13 cellular contexts compared by ENCODE assay signal in the genomic region with DNA sequence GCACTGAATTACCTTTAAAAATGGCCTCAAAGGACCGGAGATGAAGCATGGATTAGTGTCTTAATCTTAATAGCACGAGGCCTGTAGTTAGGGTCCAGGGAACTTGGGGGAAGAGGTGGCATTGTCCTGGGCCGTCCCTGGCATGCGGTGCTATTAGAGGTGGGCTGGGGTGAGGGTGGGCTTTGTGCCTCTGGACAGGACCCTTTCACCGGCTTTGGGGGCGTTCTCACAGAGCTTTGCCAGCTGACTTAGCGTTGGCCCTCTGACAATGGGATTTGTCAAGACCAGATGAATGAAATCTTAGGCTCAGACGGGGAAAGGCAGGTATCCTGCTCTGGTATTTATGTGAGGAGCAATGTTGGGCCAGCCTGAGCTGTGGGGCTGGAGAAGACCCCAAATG. TPM values are rescaled to one million over a fixed set of nuclear protein-coding genes. Genes with fewer than 3 reads are reported as not detected.
DNase-seq lines count a peak whose midpoint lies in the region; ATAC-seq and TF ChIP-seq lines count a peak whose summit lies in the region.
"Had no signal": no experiment of that assay in that cellular context is flagged by ENCODE, and none has a peak within 500 bp of the region (broad histone marks: within the 10 kb centered on the region; RNA-seq: fewer than 3 reads in every experiment).

No MANE protein-coding gene starts in this region.

- H3K79me2 ChIP-seq in GM23338 (replicated peaks; ENCODE audit: insufficient read depth) (no peaks in the 10 kb centered on the region), osteoblast (ENCODE audit: insufficient read depth, low read length) (no peaks in the 10 kb centered on the region), Karpas-422 (ENCODE audit: low read length) (no peaks in the 10 kb centered on the region)

- DNase-seq in GM23338 (ENCODE audit: low spot score) = no peak
- peak in 2 of 3 donors; percentile 37 to 38 for DNase-seq in Peyer's patch
- peak; percentile 15 for DNase-seq in left lobe of liver (ENCODE audit: low spot score)
- DNase-seq in osteoblast (ENCODE audit: insufficient read length, low spot score, missing footprints) = peak; percentile 52
- no peak for DNase-seq in Karpas-422
- DNase-seq: KBM-7, NCI-H1417 treated with DMSO at 0.1 percent for 48 hours, NCI-H1930 had no signal

- peaks cover 13% of the 10 kb centered on the region for H3K27me3 Mint-ChIP-seq in GM23338 (ENCODE audit: insufficient read depth, low read depth, poor library complexity)

- peaks cover 8% of the 10 kb centered on the region; the same call in 2 of the 3 replicates for H3K36me3 Mint-ChIP-seq in GM23338 (ENCODE audit: low read depth)
- H3K36me3 Mint-ChIP-seq: CD14-positive monocyte had no signal

- H3K4me2 ChIP-seq in GM23338 = no peak overlapping the region
- H3K4me2 ChIP-seq in osteoblast (ENCODE audit: insufficient read depth, low read length) = no peak overlapping the region
- no peak overlapping the region for H3K4me2 ChIP-seq in Karpas-422 (ENCODE audit: low read depth, low read length, poor library complexity, severe bottlenecking)

- H3K27me3 ChIP-seq in GM23338 (ENCODE audit: insufficient read depth) = no peaks in the 10 kb centered on the region
- no peaks in the 10 kb centered on the region for H3K27me3 ChIP-seq in Peyer's patch
- no peaks in the 10 kb centered on the region for H3K27me3 ChIP-seq in osteoblast (ENCODE audit: insufficient read depth, low read length)
- H3K27me3 ChIP-seq in Karpas-422 (ENCODE audit: low read length) = no peaks in the 10 kb centered on the region

- no peak for ATAC-seq in GM23338
- no peak for ATAC-seq in left lobe of liver
- no peak for ATAC-seq in GM21367 (IDR thresholded peaks at IDR 0.05; ENCODE audit: unreplicated experiment)
- ATAC-seq in GM19351 (IDR thresholded peaks at IDR 0.05; ENCODE audit: unreplicated experiment) = no peak

- no peak for TF ChIP-seq POLR2A in Peyer's patch (IDR thresholded peaks at IDR 0.05)

- H3K9ac ChIP-seq in Karpas-422 (ENCODE audit: low read length) = no peak overlapping the region

- H3K9me3 ChIP-seq in Peyer's patch (peaks cover 0 to 1% (median 0%) of the 10 kb centered on the region in 4 donors), osteoblast (ENCODE audit: low read depth, low read length) (no peaks in the 10 kb centered on the region), Karpas-422 (ENCODE audit: low read length) (no peaks in the 10 kb centered on the region)
- H3K9me3 ChIP-seq: HAP-1 had no signal

- H2AFZ ChIP-seq in GM23338 = 0 out of 2 replicates have a peak overlapping the region, but pooled peaks have one; percentile 87
- H2AFZ ChIP-seq in osteoblast (ENCODE audit: low read length) = no peak overlapping the region
- no peak overlapping the region for H2AFZ ChIP-seq in Karpas-422 (ENCODE audit: low read length)

- H3K27ac ChIP-seq in GM23338 (ENCODE audit: low read depth) (no peak overlapping the region), Peyer's patch (no peak overlapping the region), osteoblast (ENCODE audit: low read depth, low read length) (no peak overlapping the region), Karpas-422 (ENCODE audit: low read length) (no peak overlapping the region)
- H3K27ac ChIP-seq: RWPE1 had no signal

- H3K9me2 ChIP-seq in GM23338 (ENCODE audit: insufficient read depth) = no peaks in the 10 kb centered on the region
- H3K9me2 ChIP-seq in Karpas-422 (replicated peaks; ENCODE audit: insufficient read depth, low read length) = no peaks in the 10 kb centered on the region

- no peak overlapping the region for H3K4me3 Mint-ChIP-seq in GM23338
- H3K4me3 Mint-ChIP-seq: CD14-positive monocyte had no signal

- H3K4me1 ChIP-seq in GM23338 (ENCODE audit: insufficient read depth) (peaks cover 7% of the 10 kb centered on the region; the same call in 1 of the 2 replicates), Peyer's patch (no peaks in the 10 kb centered on the region), osteoblast (ENCODE audit: insufficient read depth, low read length) (no peaks in the 10 kb centered on the region), Karpas-422 (ENCODE audit: low read length) (peaks cover 9% of the 10 kb centered on the region)
- H3K4me1 ChIP-seq: HAP-1 had no signal

- no peak for TF ChIP-seq CTCF in GM23338 (conservative IDR thresholded peaks at IDR 0.05; ENCODE audit: low read depth in 2 of 2)
- no peak for TF ChIP-seq CTCF in Peyer's patch (IDR thresholded peaks at IDR 0.05)
- TF ChIP-seq CTCF in osteoblast (IDR thresholded peaks at IDR 0.05; ENCODE audit: extremely low read depth, low read depth, low read length) = no peak

- H3K4me3 ChIP-seq in GM23338 (no peak overlapping the region), Peyer's patch (no peak overlapping the region), osteoblast (ENCODE audit: insufficient read depth, low read length) (no peak overlapping the region), Karpas-422 (ENCODE audit: low read length) (no peak overlapping the region)
- H3K4me3 ChIP-seq: HAP-1 had no signal

- no peak overlapping the region for H3K27ac Mint-ChIP-seq in GM23338

- H3K9me3 Mint-ChIP-seq in GM23338 = peaks cover 12% of the 10 kb centered on the region

- H3K4me1 Mint-ChIP-seq in GM23338 = peaks cover 9% of the 10 kb centered on the region
- H3K4me1 Mint-ChIP-seq: CD14-positive monocyte had no signal

- H3K36me3 ChIP-seq in GM23338 (ENCODE audit: insufficient read depth) (no peaks in the 10 kb centered on the region), Peyer's patch (no peaks in the 10 kb centered on the region), osteoblast (ENCODE audit: insufficient read depth, low read length) (no peaks in the 10 kb centered on the region), Karpas-422 (ENCODE audit: insufficient read depth, low read length) (no peaks in the 10 kb centered on the region)
- H3K36me3 ChIP-seq: HAP-1 had no signal

- H4K20me1 ChIP-seq in GM23338 (replicated peaks; ENCODE audit: insufficient read depth) (no peaks in the 10 kb centered on the region), osteoblast (ENCODE audit: insufficient read depth, low read length) (no peaks in the 10 kb centered on the region), Karpas-422 (ENCODE audit: insufficient read depth, low read depth, low read length) (no peaks in the 10 kb centered on the region)

- no peaks in the 10 kb centered on the region for H3F3A ChIP-seq in GM23338 (replicated peaks; ENCODE audit: low read depth)

TF ChIP-seq in GM23338, 12 proteins besides CTCF, POLR2A, EP300 and RAD21 (continues in another document):
- no peak for TF ChIP-seq ZNF114 (CRISPR knock-in tag; IDR thresholded peaks at IDR 0.05)
- TF ChIP-seq ETS1 (IDR thresholded peaks at IDR 0.05) = no peak
- TF ChIP-seq POLR2AphosphoS5 (IDR thresholded peaks at IDR 0.05; ENCODE audit: low read depth) = no peak
- TF ChIP-seq NANOG (IDR thresholded peaks at IDR 0.05; ENCODE audit: borderline replicate concordance) = no peak
- no peak for TF ChIP-seq EZH2 (IDR thresholded peaks at IDR 0.05; ENCODE audit: low read depth, unreplicated experiment)
- TF ChIP-seq JUNB (IDR thresholded peaks at IDR 0.05; ENCODE audit: unreplicated experiment) = no peak
- TF ChIP-seq CREB1 (CRISPR knock-in tag; IDR thresholded peaks at IDR 0.05; ENCODE audit: low read depth) = no peak
- no peak for TF ChIP-seq ZNF331 (CRISPR knock-in tag; IDR thresholded peaks at IDR 0.05; ENCODE audit: low read depth)

RNA-seq across cellular contexts. Expression of gene ERMARD, which starts 59.6 kb away (rescaled TPM):
- 7.6 and 11.7 TPM in 2 replicates for total RNA-seq in GM23338 (2014; rRNA removed; shearing (Covaris generic))
- polyA plus RNA-seq in GM23338 (2016; fragmentation: Nextera tagmentation; extraction: Ambion mirVana) = 8.5 and 8.6 TPM in 2 replicates
- 10 to 100 TPM; 21.7 to 82.5 (median 32.6) TPM for total RNA-seq in Peyer's patch
- total RNA-seq in left lobe of liver = 16.3 TPM
- total RNA-seq in osteoblast = 21.4 and 23.3 TPM in 2 replicates
- 12.6 and 38.5 TPM in 2 replicates for total RNA-seq in Karpas-422 (2014; rRNA removed; shearing (Covaris generic); ENCODE audit: low replicate concordance)

RNA-seq across cellular contexts. Expression of gene DYNLT2, which starts 59.7 kb away (rescaled TPM):
- 2.8 and 3.3 TPM in 2 replicates for total RNA-seq in GM23338 (2014; rRNA removed; shearing (Covaris generic))
- polyA plus RNA-seq in GM23338 (2016; fragmentation: Nextera tagmentation; extraction: Ambion mirVana) = 1.6 and 4.4 TPM in 2 replicates
- 1 to 10 TPM; 3.9 to 6.0 (median 4.0) TPM for total RNA-seq in Peyer's patch
- 0.60 TPM for total RNA-seq in left lobe of liver
- 1.8 and 2.2 TPM in 2 replicates for total RNA-seq in osteoblast
- 5.8 and 6.1 TPM in 2 replicates for total RNA-seq in Karpas-422 (2014; rRNA removed; shearing (Covaris generic); ENCODE audit: low replicate concordance)

Comparison
In these comparisons a context has a peak if more than half of its experiments do, and no peak if none do; other contexts are left out.
1. DNase-seq: peak in Peyer's patch (2 of 3), left lobe of liver (single experiment) and osteoblast (single experiment); none in GM23338 (single experiment) and Karpas-422 (single experiment).